11 cellular contexts compared by ENCODE assay signal in genomic region chr15:96416934-96417759, GRCh38.
DNase-seq lines count a peak whose midpoint lies in the region; ATAC-seq and TF ChIP-seq lines count a peak whose summit lies in the region.
"Had no signal": no experiment of that assay in that cellular context is flagged by ENCODE, and none has a peak within 500 bp of the region (broad histone marks: within the 10 kb centered on the region; RNA-seq: fewer than 3 reads in every experiment).

No MANE protein-coding gene starts in this region.

- H3K27ac ChIP-seq in SK-N-MC = no peak overlapping the region
- no peak overlapping the region for H3K27ac ChIP-seq in trophoblast cell (ENCODE audit: low read depth, low read length)
- H3K27ac ChIP-seq: KMS-11 had no signal

- no peak overlapping the region for H3K23ac ChIP-seq in trophoblast cell (ENCODE audit: low read length)

- WGBS in trophoblast cell (ENCODE audit: extremely low coverage, insufficient coverage, insufficient read length) = no CpG with 5 or more reads among the region's 51 CpGs

- no peaks in the 10 kb centered on the region for H3K79me1 ChIP-seq in trophoblast cell (ENCODE audit: low read length)

- H4K8ac ChIP-seq in trophoblast cell (ENCODE audit: low read depth, low read length) = no peak overlapping the region

- no peak overlapping the region for H3K4ac ChIP-seq in trophoblast cell (ENCODE audit: low read depth, low read length)

- H3K79me2 ChIP-seq in trophoblast cell (ENCODE audit: control insufficient read depth, insufficient read depth, low read length, poor library complexity) = no peaks in the 10 kb centered on the region

- H3K36me3 ChIP-seq in SK-N-MC (ENCODE audit: insufficient read depth, low read length) (no peaks in the 10 kb centered on the region), trophoblast cell (ENCODE audit: control insufficient read depth in 1 of 2, insufficient read depth in 2 of 2, low read length in 2 of 2) (no peaks in the 10 kb centered on the region)

- DNase-seq in ELF-1 (ENCODE audit: low read depth, low spot score) (peak; percentile 62), SK-N-MC (ENCODE audit: low read depth, low spot score) (no peak), left ventricle myocardium superior (peak; percentile 29), trophoblast cell (peak in 1 of 2 donors; percentile 23), GM13976 (ENCODE audit: low spot score) (no peak), cerebellar cortex (ENCODE audit: low spot score) (no peak)
- DNase-seq: foreskin melanocyte; stimulated activated CD4-positive, alpha-beta T cell treated with anti-CD3 and anti-CD28 coated beads, Interleukin-4, amount 100 ng/mL, for 24 hours had no signal

- peak overlapping the region; percentile 77 for H3K4me3 ChIP-seq in SK-N-MC
- H3K4me3 ChIP-seq in trophoblast cell (ENCODE audit: low read depth, low read length) = no peak overlapping the region

- ATAC-seq in left ventricle myocardium superior = no peak
- ATAC-seq in GM21825 (IDR thresholded peaks at IDR 0.05; ENCODE audit: unreplicated experiment) = no peak
- ATAC-seq in GM19452 (IDR thresholded peaks at IDR 0.05; ENCODE audit: unreplicated experiment) = no peak

- H3K9me3 ChIP-seq in SK-N-MC (ENCODE audit: low read depth, low read length) (no peaks in the 10 kb centered on the region), trophoblast cell (ENCODE audit: insufficient read depth, low read depth, low read length) (no peaks in the 10 kb centered on the region)

- H3K4me1 ChIP-seq in trophoblast cell (ENCODE audit: control insufficient read depth in 1 of 2, insufficient read depth in 2 of 2, low read length in 2 of 2) = peaks cover 10 to 12% of the 10 kb centered on the region in 2 experiments

- H3K18ac ChIP-seq in trophoblast cell (ENCODE audit: low read length) = no peak overlapping the region

- peak overlapping the region; percentile 43 for H3K4me2 ChIP-seq in trophoblast cell (ENCODE audit: low read length)
- H3K4me2 ChIP-seq: KMS-11 had no signal

- no peak overlapping the region for H4K91ac ChIP-seq in trophoblast cell (ENCODE audit: low read depth, low read length)

- no peak overlapping the region for H2BK120ac ChIP-seq in trophoblast cell (ENCODE audit: insufficient read depth, low read length, poor library complexity)

- peaks cover 53% of the 10 kb centered on the region for H3K27me3 ChIP-seq in trophoblast cell (ENCODE audit: insufficient read depth, low read length)

- H3K9ac ChIP-seq in SK-N-MC (ENCODE audit: insufficient read length) (no peak overlapping the region), trophoblast cell (ENCODE audit: low read length) (no peak overlapping the region)
- H3K9ac ChIP-seq: KMS-11 had no signal

- TF ChIP-seq CTCF in GM13976 (IDR thresholded peaks at IDR 0.05; ENCODE audit: borderline replicate concordance, control extremely low read depth, extremely low read depth, insufficient read depth, missing control alignments) = no peak

- intact Hi-C loops in left ventricle myocardium superior (cut with micrococcal nuclease) = no loop called here

- H2AFZ ChIP-seq in trophoblast cell (ENCODE audit: insufficient read depth, low read length, poor library complexity) = peak overlapping the region; percentile 38

- in situ Hi-C loops in GM13976 (cut with MboI; ENCODE audit: low sequenced_read_pairs, unreplicated experiment) = no loop called here

- no peak overlapping the region for H2BK5ac ChIP-seq in trophoblast cell (ENCODE audit: low read depth, low read length, poor library complexity)

- H4K12ac ChIP-seq in trophoblast cell (ENCODE audit: low read depth, low read length) = no peak overlapping the region

- no peak overlapping the region for H2AK5ac ChIP-seq in trophoblast cell (ENCODE audit: low read length)

- no peak overlapping the region for H2BK12ac ChIP-seq in trophoblast cell (ENCODE audit: low read length)

- no peak overlapping the region for H3K14ac ChIP-seq in trophoblast cell (ENCODE audit: low read length)

Comparison
In these comparisons a context has a peak if more than half of its experiments do, and no peak if none do; other contexts are left out.
1. DNase-seq: peak in ELF-1 (single experiment) and left ventricle myocardium superior (single experiment); none in SK-N-MC (single experiment), GM13976 (single experiment) and cerebellar cortex (single experiment).